ENCODE assay signal across 14 cellular contexts in genomic region chr14:23518716-23519115, GRCh38. TPM values are rescaled to one million over a fixed set of nuclear protein-coding genes. Genes with fewer than 3 reads are reported as not detected.
DNase-seq lines count a peak whose midpoint lies in the region; TF ChIP-seq lines count a peak whose summit lies in the region.
"Had no signal": no experiment of that assay in that cellular context is flagged by ENCODE, and none has a peak within 500 bp of the region (broad histone marks: within the 10 kb centered on the region; RNA-seq: fewer than 3 reads in every experiment).

No MANE protein-coding gene starts in this region.

- H3K27me3 ChIP-seq in HUES48 (ENCODE audit: control insufficient read depth, insufficient read depth, low read length): no peaks in the 10 kb centered on the region
- no peaks in the 10 kb centered on the region for H3K27me3 ChIP-seq in mesendoderm (ENCODE audit: insufficient read depth, low read length, poor library complexity)
- H3K27me3 ChIP-seq in suprapubic skin: no peaks in the 10 kb centered on the region
- H3K27me3 ChIP-seq: BLaER1 treated with 17β-estradiol and CSF1 and Interleukin-3, amounts not matched to agents 10 nM and 100 nM; Peyer's patch had no signal

- H3K4me1 ChIP-seq in HUES48 (ENCODE audit: control insufficient read depth, insufficient read depth, low read length): peaks cover 28% of the 10 kb centered on the region
- peaks cover 7% of the 10 kb centered on the region for H3K4me1 ChIP-seq in mesendoderm (ENCODE audit: control insufficient read depth, low read depth, low read length)
- peaks cover 10% of the 10 kb centered on the region for H3K4me1 ChIP-seq in suprapubic skin
- H3K4me1 ChIP-seq: Peyer's patch had no signal

- H3K56ac ChIP-seq in mesendoderm (ENCODE audit: low read length): no peak overlapping the region

- no peak overlapping the region for H4K5ac ChIP-seq in mesendoderm (ENCODE audit: low read length)

- DNase-seq in cerebellum (ENCODE audit: low spot score) (peak; percentile 70), mesendoderm (peak; percentile 66), NCI-H774 (lab: John Stamatoyannopoulos, UW) (no peak), NCI-H748 treated with DMSO at 0.1 percent for 48 hours (lab: John Stamatoyannopoulos, UW) (no peak), 8988T (no peak), suprapubic skin (ENCODE audit: low spot score in 2 of 2) (no peak)
- DNase-seq: DMS 273 treated with DMSO at 0.1 percent for 48 hours, NCI-H1092, Peyer's patch, SHP77 had no signal

- H3K18ac ChIP-seq in mesendoderm (ENCODE audit: low read length): no peak overlapping the region

- no peak overlapping the region for H2BK15ac ChIP-seq in mesendoderm (replicated peaks; ENCODE audit: low read depth)

- H3K9ac ChIP-seq in HUES48 (ENCODE audit: low read depth, low read length) (no peak overlapping the region), mesendoderm (ENCODE audit: low read length) (no peak overlapping the region)
- H3K9ac ChIP-seq: BLaER1 treated with 17β-estradiol and CSF1 and Interleukin-3, amounts not matched to agents 10 nM and 100 nM; KMS-11 had no signal

- H3K79me2 ChIP-seq in mesendoderm (ENCODE audit: control insufficient read depth, insufficient read depth, low read length): no peaks in the 10 kb centered on the region

- H3K79me1 ChIP-seq in mesendoderm (ENCODE audit: low read length): no peaks in the 10 kb centered on the region

- H3K4ac ChIP-seq in mesendoderm (ENCODE audit: low read depth, low read length): no peak overlapping the region

- no peak overlapping the region for H2AK5ac ChIP-seq in mesendoderm (ENCODE audit: low read length)

- H3K9me3 ChIP-seq in HUES48 (ENCODE audit: control insufficient read depth, insufficient read depth, low read length) (no peaks in the 10 kb centered on the region), suprapubic skin (no peaks in the 10 kb centered on the region)
- H3K9me3 ChIP-seq: BLaER1 treated with 17β-estradiol and CSF1 and Interleukin-3, amounts not matched to agents 10 nM and 100 nM; Peyer's patch had no signal

- H3K36me3 ChIP-seq in HUES48 (ENCODE audit: control insufficient read depth, insufficient read depth, low read length): peaks cover 8% of the 10 kb centered on the region; the same call in 1 of the 2 replicates
- peaks cover 2% of the 10 kb centered on the region for H3K36me3 ChIP-seq in mesendoderm (ENCODE audit: control insufficient read depth, insufficient read depth, low read length)
- no peaks in the 10 kb centered on the region for H3K36me3 ChIP-seq in suprapubic skin
- H3K36me3 ChIP-seq: Peyer's patch had no signal

- TF ChIP-seq EP300 in suprapubic skin (IDR thresholded peaks at IDR 0.05): no peak

- H3K4me3 ChIP-seq in HUES48 (ENCODE audit: low read depth, low read length) (no peak overlapping the region), mesendoderm (ENCODE audit: low read length) (no peak overlapping the region), suprapubic skin (no peak overlapping the region)
- H3K4me3 ChIP-seq: BLaER1 treated with 17β-estradiol and CSF1 and Interleukin-3, amounts not matched to agents 10 nM and 100 nM; Peyer's patch had no signal

- H3K27ac ChIP-seq in HUES48 (ENCODE audit: low read depth, low read length): peak overlapping the region; percentile 37
- no peak overlapping the region for H3K27ac ChIP-seq in mesendoderm (ENCODE audit: low read depth, low read length)
- H3K27ac ChIP-seq in suprapubic skin: no peak overlapping the region
- H3K27ac ChIP-seq: BLaER1 treated with 17β-estradiol and CSF1 and Interleukin-3, amounts not matched to agents 10 nM and 100 nM; KMS-11; Peyer's patch had no signal

- no peak overlapping the region for H4K8ac ChIP-seq in mesendoderm (ENCODE audit: low read depth, low read length)

- H3K4me2 ChIP-seq in mesendoderm (ENCODE audit: low read length): no peak overlapping the region
- H3K4me2 ChIP-seq: BLaER1 treated with 17β-estradiol and CSF1 and Interleukin-3, amounts not matched to agents 10 nM and 100 nM; KMS-11 had no signal

- H3K23ac ChIP-seq in mesendoderm (ENCODE audit: low read length): no peak overlapping the region

- TF ChIP-seq POLR2A in suprapubic skin (IDR thresholded peaks at IDR 0.05): no peak

- no CpG with 5 or more reads among the region's 4 CpGs for WGBS in mesendoderm (ENCODE audit: extremely low coverage, insufficient coverage, low lambda C conversion rate)
- 84% methylated on average over 3 of the region's 4 CpGs for WGBS in suprapubic skin

- no peak overlapping the region for H2BK5ac ChIP-seq in mesendoderm (ENCODE audit: low read length)

- H2BK120ac ChIP-seq in mesendoderm (ENCODE audit: low read depth, low read length): no peak overlapping the region

- TF ChIP-seq CTCF in suprapubic skin (IDR thresholded peaks at IDR 0.05): no peak

RNA-seq across cellular contexts. Expression of gene ZFHX2, which starts 32.8 kb away (rescaled TPM):
- 4.2 TPM for total RNA-seq in cerebellum
- 6.4 TPM for polyA plus RNA-seq in mesendoderm (2013, experiment 1 of 2)
- 6.7 TPM for polyA plus RNA-seq in mesendoderm (2013, experiment 2 of 2)
- 1 to 10 TPM in 1 of 4 donors, under 1 TPM in 3; 0.16 to 1.4 (median 0.56) TPM for total RNA-seq in suprapubic skin

RNA-seq across cellular contexts. Expression of gene THTPA, which starts 37.4 kb away (rescaled TPM):
- total RNA-seq in cerebellum (10.0 TPM), suprapubic skin (10 to 100 TPM in 2 of 4 donors, 1 to 10 TPM in 2; 7.0 to 16.7 (median 11.8) TPM)
- 5.0 TPM for polyA plus RNA-seq in mesendoderm (2013, experiment 1 of 2)
- polyA plus RNA-seq in mesendoderm (2013, experiment 2 of 2): 5.9 TPM

RNA-seq across cellular contexts. Expression of gene AP1G2, which starts 48.9 kb away (rescaled TPM):
- total RNA-seq in cerebellum (27.5 TPM), suprapubic skin (100 to 1,000 TPM; 117 to 415 (median 150) TPM)
- polyA plus RNA-seq in mesendoderm (2013, experiment 1 of 2): 44.0 TPM
- 46.8 TPM for polyA plus RNA-seq in mesendoderm (2013, experiment 2 of 2)

RNA-seq across cellular contexts. Expression of gene NGDN, which starts 49.2 kb away (rescaled TPM):
- total RNA-seq in cerebellum (33.4 TPM), suprapubic skin (10 to 100 TPM; 31.1 to 61.4 (median 46.5) TPM)
- 101 TPM for polyA plus RNA-seq in mesendoderm (2013, experiment 1 of 2)
- polyA plus RNA-seq in mesendoderm (2013, experiment 2 of 2): 100 TPM

RNA-seq across cellular contexts. Expression of gene JPH4, which starts 59.9 kb away (rescaled TPM):
- 33.3 TPM for total RNA-seq in cerebellum
- polyA plus RNA-seq in mesendoderm (2013, experiment 1 of 2): 2.1 TPM
- 2.1 TPM for polyA plus RNA-seq in mesendoderm (2013, experiment 2 of 2)
- under 1 TPM in 3 of 4 donors, not detected in 1; 0.30 to 0.60 (median 0.30) TPM for total RNA-seq in suprapubic skin
- total RNA-seq: MCF 10A had no signal

Comparison
In these comparisons a context has a peak if more than half of its experiments do, and no peak if none do; other contexts are left out.
1. DNase-seq: peak in cerebellum (single experiment) and mesendoderm (single experiment); none in NCI-H774 (single experiment), NCI-H748 treated with DMSO at 0.1 percent for 48 hours (single experiment), 8988T (single experiment) and suprapubic skin (0 of 2).